Comparison of ENCODE assay signal across 17 cellular contexts in the genomic region with DNA sequence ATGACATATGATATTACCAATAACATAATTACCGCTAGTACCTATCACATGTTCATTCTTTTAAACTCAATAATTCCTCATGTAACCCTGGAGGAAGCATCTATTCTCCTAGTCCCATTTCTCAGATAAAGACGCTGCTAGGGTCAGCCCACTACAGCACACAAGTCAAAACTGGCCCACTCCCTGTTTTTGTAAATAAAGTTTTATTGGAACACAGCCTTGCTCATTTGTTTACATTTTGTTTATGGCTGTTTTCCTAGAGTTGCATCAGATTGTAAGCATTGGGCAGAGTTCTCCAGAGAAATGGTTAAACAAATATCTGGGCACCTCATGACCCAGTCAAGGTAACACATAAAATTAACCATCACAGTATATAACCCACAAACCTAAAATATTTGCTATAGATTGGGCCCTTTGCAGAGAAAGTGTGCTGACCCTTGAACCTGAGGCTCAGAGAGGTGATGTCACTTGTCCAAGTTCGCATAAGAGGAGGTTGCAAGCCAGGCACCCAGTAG. TPM values are rescaled to one million over a fixed set of nuclear protein-coding genes. Genes with fewer than 3 reads are reported as not detected.
A peak's percentile ranks its signal among the peaks of the same experiment; 100 is the strongest.
DNase-seq lines count a peak whose midpoint lies in the region; ATAC-seq, FAIRE-seq and TF ChIP-seq lines count a peak whose summit lies in the region.
"Had no signal": no experiment of that assay in that cellular context is flagged by ENCODE, and none has a peak within 500 bp of the region (broad histone marks: within the 10 kb centered on the region; RNA-seq: fewer than 3 reads in every experiment).

No MANE protein-coding gene starts in this region.

- TF ChIP-seq CTCF in HepG2 (CRISPR knock-in tag; IDR thresholded peaks at IDR 0.05) (no peak), right lobe of liver (IDR thresholded peaks at IDR 0.05) (no peak), osteocyte (IDR thresholded peaks at IDR 0.05) (no peak), neural progenitor cell (IDR thresholded peaks at IDR 0.05) (no peak)

- no peak for FAIRE-seq in HepG2 (lab: Jason Lieb, UNC)
- FAIRE-seq: A549 had no signal

- no peak overlapping the region for H3K4me2 ChIP-seq in HepG2 (ENCODE audit: low read depth, low read length)
- H3K4me2 ChIP-seq in neural progenitor cell = no peak overlapping the region
- H3K4me2 ChIP-seq: A549 had no signal

- H3K4me3 ChIP-seq in HepG2 (replicated peaks in 1 of 3; ENCODE audit: insufficient read depth in 1 of 3, low read depth in 2 of 3, low read length in 3 of 3) (no peak overlapping the region), right lobe of liver (no peak overlapping the region), neural progenitor cell (no peak overlapping the region)
- H3K4me3 ChIP-seq: A549, HAP-1 had no signal

- no peaks in the 10 kb centered on the region for H3K27me3 Mint-ChIP-seq in osteocyte (ENCODE audit: unreplicated experiment)
- no peaks in the 10 kb centered on the region for H3K27me3 Mint-ChIP-seq in neural progenitor cell (ENCODE audit: insufficient read depth, low read depth)
- H3K27me3 Mint-ChIP-seq in T-helper 17 cell = peaks cover 22% of the 10 kb centered on the region

- H3K9ac ChIP-seq in HepG2 (ENCODE audit: insufficient read depth, low read depth, low read length) = no peak overlapping the region
- no peak overlapping the region for H3K9ac ChIP-seq in neural progenitor cell

- ATAC-seq in HepG2 (no peak), right lobe of liver (no peak), T-helper 17 cell (no peak)
- ATAC-seq: A549 had no signal

- peaks cover 47% of the 10 kb centered on the region for H3K4me1 Mint-ChIP-seq in osteocyte (ENCODE audit: unreplicated experiment)
- peaks cover 40% of the 10 kb centered on the region for H3K4me1 Mint-ChIP-seq in neural progenitor cell
- no peaks in the 10 kb centered on the region for H3K4me1 Mint-ChIP-seq in T-helper 17 cell
- H3K4me1 Mint-ChIP-seq: CD4-positive, alpha-beta memory T cell had no signal

- WGBS in HepG2 (ENCODE audit: low lambda C conversion rate) = 12% methylated on average over 3 of the region's 3 CpGs
- WGBS in right lobe of liver (ENCODE audit: insufficient coverage, low coverage, low lambda C conversion rate, missing lambda C conversion rate) = 95% methylated on average over 3 of the region's 3 CpGs

- H4K20me1 ChIP-seq in HepG2 (ENCODE audit: insufficient read depth, low read length) = no peaks in the 10 kb centered on the region
- H4K20me1 ChIP-seq in neural progenitor cell (ENCODE audit: low read depth) = peaks cover 69% of the 10 kb centered on the region

- H3K27ac Mint-ChIP-seq in osteocyte (ENCODE audit: unreplicated experiment) = peak overlapping the region; percentile 28
- H3K27ac Mint-ChIP-seq in neural progenitor cell = no peak overlapping the region
- H3K27ac Mint-ChIP-seq in T-helper 17 cell = no peak overlapping the region
- H3K27ac Mint-ChIP-seq: CD4-positive, alpha-beta memory T cell had no signal

- POLR2A ChIA-PET in HepG2 (lab: Yijun Ruan, JAX) = no interaction called here

- DNase-seq in HepG2 (ENCODE audit: low spot score) (no peak), right lobe of liver (no peak), caudate nucleus (lab: John Stamatoyannopoulos, UW) (no peak), osteocyte (ENCODE audit: extremely low spot score, unreplicated experiment) (no peak), neural progenitor cell (ENCODE audit: low spot score) (no peak), NAMALWA (ENCODE audit: low spot score) (no peak), T-helper 17 cell (no peak)
- DNase-seq: AML-193; CD4-positive, alpha-beta memory T cell; DMS153; DMS79; GDM1 had no signal

- H3K9me3 Mint-ChIP-seq in osteocyte (ENCODE audit: unreplicated experiment) (no peaks in the 10 kb centered on the region), neural progenitor cell (no peaks in the 10 kb centered on the region)

- H3K36me3 ChIP-seq in HepG2 (replicated peaks in 1 of 2; ENCODE audit: control insufficient read depth in 1 of 2, insufficient read depth in 2 of 2, low read length in 2 of 2) (no peaks in the 10 kb centered on the region), right lobe of liver (no peaks in the 10 kb centered on the region), neural progenitor cell (no peaks in the 10 kb centered on the region)
- H3K36me3 ChIP-seq: HAP-1 had no signal

- H3K9me3 ChIP-seq in HepG2 (ENCODE audit: low read length) (no peaks in the 10 kb centered on the region), right lobe of liver (no peaks in the 10 kb centered on the region), neural progenitor cell (ENCODE audit: low read depth) (no peaks in the 10 kb centered on the region), T-helper 17 cell (ENCODE audit: control insufficient read depth, low read length, poor library complexity, severe bottlenecking) (no peaks in the 10 kb centered on the region)
- H3K9me3 ChIP-seq: A549, HAP-1 had no signal

- intact Hi-C loops in HepG2 (cut with micrococcal nuclease; ENCODE audit: unreplicated experiment) = no loop called here
- intact Hi-C loops in right lobe of liver (cut with DNase I) = no loop called here

- no peak overlapping the region for H2AFZ ChIP-seq in HepG2 (ENCODE audit: low read length)
- H2AFZ ChIP-seq in neural progenitor cell (replicated peaks) = no peak overlapping the region

- H3K79me2 ChIP-seq in HepG2 (ENCODE audit: insufficient read depth, low read length) (no peaks in the 10 kb centered on the region), neural progenitor cell (ENCODE audit: low read depth) (peaks cover 37% of the 10 kb centered on the region)

- no peaks in the 10 kb centered on the region for H3F3A ChIP-seq in neural progenitor cell (ENCODE audit: low read depth)

- H3K4me3 Mint-ChIP-seq in osteocyte (ENCODE audit: unreplicated experiment) (no peak overlapping the region), neural progenitor cell (no peak overlapping the region), T-helper 17 cell (no peak overlapping the region)
- H3K4me3 Mint-ChIP-seq: CD14-positive monocyte; CD4-positive, alpha-beta memory T cell had no signal

- H3K36me3 Mint-ChIP-seq in osteocyte (ENCODE audit: unreplicated experiment) = peaks cover 42% of the 10 kb centered on the region
- peaks cover 19% of the 10 kb centered on the region for H3K36me3 Mint-ChIP-seq in neural progenitor cell
- peaks cover 3% of the 10 kb centered on the region for H3K36me3 Mint-ChIP-seq in T-helper 17 cell (ENCODE audit: low read depth)
- H3K36me3 Mint-ChIP-seq: CD14-positive monocyte; CD4-positive, alpha-beta memory T cell had no signal

- in situ Hi-C loops in HepG2 (cut with HindIII; ENCODE audit: extremely low pct_ligation_motif_present, low pct_unique_long_range_greater_than_20kb) = no loop called here

- peaks cover 0 to 15% of the 10 kb centered on the region in 2 experiments; a peak in 3 of 5 replicates for H3K27me3 ChIP-seq in HepG2 (ENCODE audit: control insufficient read depth in 1 of 2, insufficient read depth in 2 of 2, low read length in 2 of 2)
- H3K27me3 ChIP-seq in right lobe of liver = no peaks in the 10 kb centered on the region
- H3K27me3 ChIP-seq in neural progenitor cell = no peaks in the 10 kb centered on the region

- no peak for TF ChIP-seq POLR2A in HepG2 (IDR thresholded peaks at IDR 0.05; ENCODE audit: insufficient read depth in 1 of 2, low read depth in 2 of 2, low read length in 2 of 2)
- TF ChIP-seq POLR2A in right lobe of liver (IDR thresholded peaks at IDR 0.05) = no peak

- no peak for TF ChIP-seq RAD21 in HepG2 (CRISPR knock-in tag; IDR thresholded peaks at IDR 0.05)

- CTCF ChIA-PET in HepG2 (lab: Yijun Ruan, JAX; ENCODE audit: low intra/inter-chr PET ratio, low total read pairs) = no interaction called here

- peaks cover 11% of the 10 kb centered on the region for H3K4me1 ChIP-seq in HepG2 (ENCODE audit: insufficient read depth, low read length)
- H3K4me1 ChIP-seq in right lobe of liver = no peaks in the 10 kb centered on the region
- peaks cover 3% of the 10 kb centered on the region for H3K4me1 ChIP-seq in neural progenitor cell
- H3K4me1 ChIP-seq: A549, HAP-1 had no signal

- no TSS peak for BruUV-seq in HepG2 (replicated peaks; lab: Mats Ljungman, UMichigan)

- H3K27ac ChIP-seq in HepG2 (ENCODE audit: extremely low read length, insufficient read depth, low read length) (no peak overlapping the region), right lobe of liver (no peak overlapping the region), caudate nucleus (ENCODE audit: low read depth, low read length) (peak overlapping the region; percentile 50), neural progenitor cell (no peak overlapping the region)
- H3K27ac ChIP-seq: 22Rv1, A549 had no signal

- TF ChIP-seq EP300 in HepG2 (IDR thresholded peaks at IDR 0.05; ENCODE audit: low read depth in 2 of 2, low read length in 2 of 2) (no peak), HepG2 (CRISPR knock-in tag; IDR thresholded peaks at IDR 0.05; ENCODE audit: borderline replicate concordance) (no peak)

TF ChIP-seq in HepG2, 621 proteins besides CTCF, POLR2A, EP300 and RAD21 (continues in another document):
- no peak for TF ChIP-seq KAT7 (CRISPR knock-in tag; IDR thresholded peaks at IDR 0.05; ENCODE audit: borderline replicate concordance)

RNA-seq across cellular contexts. Expression of a gene that starts 36.8 kb away (rescaled TPM):
- total RNA-seq in HepG2 (2016; rRNA removed; fragmentation: Illumina TruSeq; extraction: Trizol) = not detected in 2 replicates
- total RNA-seq in HepG2 (2016; cell fraction: cytosol; rRNA removed; fragmentation: Illumina TruSeq; extraction: Trizol; ENCODE audit: low read depth) = not detected in 2 replicates
- total RNA-seq in HepG2 (2016; cell fraction: insoluble cytoplasmic fraction; rRNA removed; fragmentation: Illumina TruSeq; extraction: Trizol) = 0.02 TPM in 1 of 2 replicates, not detected in the other
- not detected in 2 replicates for total RNA-seq in HepG2 (2016; cell fraction: membrane; rRNA removed; fragmentation: Illumina TruSeq; extraction: Trizol)
- total RNA-seq in HepG2 (2016; cell fraction: nucleus; rRNA removed; fragmentation: Illumina TruSeq; extraction: Trizol) = not detected in 2 replicates
- 0.01 and 0.09 TPM in 2 replicates for polyA plus RNA-seq in HepG2 (2011; rRNA removed)
- polyA plus RNA-seq in HepG2 (2011; cell fraction: cytosol; rRNA removed) = 0.01 and 0.03 TPM in 2 replicates
- 0.03 and 0.05 TPM in 2 replicates for polyA plus RNA-seq in HepG2 (2011; cell fraction: nucleus; rRNA removed)
- 0.03 and 0.04 TPM in 2 replicates for polyA plus RNA-seq in HepG2 (2012)
- polyA plus RNA-seq in HepG2 (2016; cell fraction: cytosol; fragmentation: Illumina TruSeq; extraction: Trizol; ENCODE audit: low read depth) = not detected in 2 replicates
- polyA plus RNA-seq in HepG2 (2016; cell fraction: insoluble cytoplasmic fraction; fragmentation: Illumina TruSeq; extraction: Trizol; ENCODE audit: low read depth) = not detected in 2 replicates
- polyA plus RNA-seq in HepG2 (2016; cell fraction: membrane; fragmentation: Illumina TruSeq; extraction: Trizol; ENCODE audit: low read depth) = not detected in 2 replicates
- polyA plus RNA-seq in HepG2 (2016; cell fraction: nucleus; fragmentation: Illumina TruSeq; extraction: Trizol; ENCODE audit: insufficient read depth, low read depth) = 0.11 TPM in 1 of 2 replicates, not detected in the other
- polyA minus RNA-seq in HepG2 (2011; rRNA and poly(A)+ RNA removed; ENCODE audit: low replicate concordance) = 0.44 and 10.0 TPM in 2 replicates
- polyA minus RNA-seq in HepG2 (2011; cell fraction: cytosol; rRNA and poly(A)+ RNA removed) = not detected in 2 replicates
- polyA minus RNA-seq in HepG2 (2011; cell fraction: nucleus; rRNA and poly(A)+ RNA removed) = under 0.01 and 0.13 TPM in 2 replicates
- total RNA-seq in right lobe of liver = under 1 TPM; 0.10 to 0.77 (median 0.46) TPM
- 145 and 153 TPM in 2 replicates for total RNA-seq in osteocyte
- total RNA-seq in neural progenitor cell (ENCODE audit: low replicate concordance) = 13.3 and 27.2 TPM in 2 replicates
- under 1 TPM; 0.40 to 0.42 TPM for total RNA-seq in T-helper 17 cell
- total RNA-seq: HT-29 had no signal
